In the genomic region with DNA sequence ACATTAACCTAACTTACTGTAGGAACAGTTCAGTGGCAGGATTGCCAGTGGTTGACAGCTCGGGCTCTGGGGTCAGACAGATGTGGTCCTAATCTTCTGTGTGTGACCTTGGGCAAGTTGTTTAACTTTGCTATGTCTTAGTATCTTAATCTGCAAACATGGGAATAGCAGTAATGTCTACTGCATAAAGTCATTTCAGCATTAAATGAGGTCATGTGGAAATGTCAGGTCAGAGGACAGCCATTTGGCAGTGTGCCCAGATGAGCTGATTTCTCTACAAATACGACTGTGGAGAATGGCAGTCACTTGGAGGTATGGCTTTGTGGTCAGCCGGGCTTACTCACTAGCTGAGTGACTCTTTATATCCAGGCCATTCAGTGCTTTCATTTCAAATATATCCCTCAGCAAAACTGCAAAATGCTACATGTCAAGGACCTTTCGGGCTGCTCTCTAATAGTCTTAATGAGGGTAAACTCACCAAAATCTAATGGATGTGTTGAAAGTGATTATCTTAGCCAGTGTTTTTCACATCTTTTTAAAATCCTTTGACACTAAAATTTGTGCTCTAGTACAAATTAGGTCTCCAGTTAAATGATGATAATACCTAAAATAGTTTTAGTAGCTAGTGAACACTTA, we compare ENCODE assay signal across 9 cellular contexts.
A peak's percentile ranks its signal among the peaks of the same experiment; 100 is the strongest.
DNase-seq lines count a peak whose midpoint lies in the region; ATAC-seq and TF ChIP-seq lines count a peak whose summit lies in the region.
"Had no signal": no experiment of that assay in that cellular context is flagged by ENCODE, and none has a peak within 500 bp of the region (broad histone marks: within the 10 kb centered on the region; RNA-seq: fewer than 3 reads in every experiment).

No MANE protein-coding gene starts in this region.

- in situ Hi-C loops in Panc1 (cut with HindIII; ENCODE audit: low pct_unique_long_range_greater_than_20kb, low sequenced_read_pairs) = no loop called here

- DNase-seq in BJ (ENCODE audit: low read depth) = peak; percentile 66
- DNase-seq in Panc1 (ENCODE audit: low read depth, low spot score) = peak; percentile 99
- peak; percentile 81 for DNase-seq in activated naive CD8-positive, alpha-beta T cell treated with anti-CD3 and anti-CD28 coated beads for 36 hours
- DNase-seq in iPS-NIHi11 (ENCODE audit: low spot score) = peak; percentile 20
- DNase-seq in stimulated activated CD8-positive, alpha-beta memory T cell treated with anti-CD3 and anti-CD28 coated beads, Interleukin-15, amount 100 ng/mL, for 4 hours (ENCODE audit: low read depth in 2 of 2) = peak; percentile 15 to 18
- DNase-seq: naive B cell had no signal

- CTCF ChIA-PET in BJ (lab: Yijun Ruan, JAX) = interaction anchor here (0.8 to 14.6 kb wide), 6 partner anchors 36 to 196 kb away, joined by 3 to 200 read pairs (median 4); no protein-coding TSS in a partner anchor
- CTCF ChIA-PET in Panc1 (lab: Charles Lee) = no interaction called here

- no peak overlapping the region for H3K27ac Mint-ChIP-seq in activated naive CD8-positive, alpha-beta T cell treated with anti-CD3 and anti-CD28 coated beads for 36 hours
- H3K27ac Mint-ChIP-seq: naive B cell had no signal

- peak; percentile 47 for ATAC-seq in GM19324 (IDR thresholded peaks at IDR 0.05; ENCODE audit: low FRiP score, unreplicated experiment)
- ATAC-seq in HG03354 (IDR thresholded peaks at IDR 0.05; ENCODE audit: poor library complexity, severe bottlenecking, unreplicated experiment) = peak; percentile 82
- peak; percentile 96 for ATAC-seq in Panc1
- ATAC-seq in GM21526 (IDR thresholded peaks at IDR 0.05; ENCODE audit: low FRiP score, unreplicated experiment) = no peak

- peaks cover 6% of the 10 kb centered on the region for H3K4me1 Mint-ChIP-seq in activated naive CD8-positive, alpha-beta T cell treated with anti-CD3 and anti-CD28 coated beads for 36 hours
- H3K4me1 Mint-ChIP-seq: naive B cell had no signal

- no peak for TF ChIP-seq CTCF in BJ (IDR thresholded peaks at IDR 0.05; ENCODE audit: insufficient read depth, low read depth, low read length)
- no peak for TF ChIP-seq CTCF in Panc1 (IDR thresholded peaks at IDR 0.05)

- no peaks in the 10 kb centered on the region for H3K36me3 ChIP-seq in BJ (ENCODE audit: control insufficient read depth, insufficient read depth, low read length)
- no peaks in the 10 kb centered on the region for H3K36me3 ChIP-seq in Panc1 (ENCODE audit: control insufficient read depth, insufficient read depth, low read length)

- no peaks in the 10 kb centered on the region for H3K27me3 Mint-ChIP-seq in activated naive CD8-positive, alpha-beta T cell treated with anti-CD3 and anti-CD28 coated beads for 36 hours

- no peaks in the 10 kb centered on the region for H3K9me3 ChIP-seq in Panc1 (ENCODE audit: control insufficient read depth, insufficient read depth, low read depth, low read length)

- H3K36me3 Mint-ChIP-seq in activated naive CD8-positive, alpha-beta T cell treated with anti-CD3 and anti-CD28 coated beads for 36 hours = no peaks in the 10 kb centered on the region
- H3K36me3 Mint-ChIP-seq: naive B cell had no signal

- H3K4me3 ChIP-seq in BJ (ENCODE audit: low read depth, low read length) (no peak overlapping the region), Panc1 (ENCODE audit: low read depth in 2 of 2, low read length in 2 of 2) (no peak overlapping the region)

- peaks cover 27% of the 10 kb centered on the region for H3K4me1 ChIP-seq in Panc1 (ENCODE audit: control insufficient read depth, insufficient read depth, low read length)

- intact Hi-C loops in Panc1 (cut with micrococcal nuclease; ENCODE audit: unreplicated experiment) = no loop called here

- BruUV-seq in Panc1 (replicated peaks; lab: Mats Ljungman, UMichigan) = no TSS peak

- no peaks in the 10 kb centered on the region for H3K27me3 ChIP-seq in BJ (ENCODE audit: control insufficient read depth, insufficient read depth, low read length)
- H3K27me3 ChIP-seq in Panc1 (ENCODE audit: control insufficient read depth, insufficient read depth, low read length) = no peaks in the 10 kb centered on the region

- no peaks in the 10 kb centered on the region for H3K9me3 Mint-ChIP-seq in activated naive CD8-positive, alpha-beta T cell treated with anti-CD3 and anti-CD28 coated beads for 36 hours
- H3K9me3 Mint-ChIP-seq: naive B cell had no signal

- peak overlapping the region; percentile 65; the same call in 1 of the 2 replicates for H3K27ac ChIP-seq in Panc1 (ENCODE audit: low read length)

- POLR2A ChIA-PET in BJ (lab: Charles Lee) = interaction anchor here (0.7 kb wide), 1 partner anchor 116 kb away, joined by 3 read pairs; no protein-coding TSS in a partner anchor
- POLR2A ChIA-PET in Panc1 (lab: Charles Lee) = interaction anchor here (0.5 kb wide), 1 partner anchor 317 kb away, joined by 3 read pairs; no protein-coding TSS in a partner anchor

- H3K4me3 Mint-ChIP-seq in activated naive CD8-positive, alpha-beta T cell treated with anti-CD3 and anti-CD28 coated beads for 36 hours = no peak overlapping the region
- H3K4me3 Mint-ChIP-seq: naive B cell had no signal

Comparison
In these comparisons a context has a peak if more than half of its experiments do, and no peak if none do; other contexts are left out.
1. DNase-seq: peak in every context shown above with its lines; median percentile 99 in Panc1; 81 in activated naive CD8-positive, alpha-beta T cell treated with anti-CD3 and anti-CD28 coated beads for 36 hours; 66 in BJ; 20 in iPS-NIHi11; 16 in stimulated activated CD8-positive, alpha-beta memory T cell treated with anti-CD3 and anti-CD28 coated beads, Interleukin-15, amount 100 ng/mL, for 4 hours.